13 cellular contexts compared by ENCODE assay signal in the genomic region with DNA sequence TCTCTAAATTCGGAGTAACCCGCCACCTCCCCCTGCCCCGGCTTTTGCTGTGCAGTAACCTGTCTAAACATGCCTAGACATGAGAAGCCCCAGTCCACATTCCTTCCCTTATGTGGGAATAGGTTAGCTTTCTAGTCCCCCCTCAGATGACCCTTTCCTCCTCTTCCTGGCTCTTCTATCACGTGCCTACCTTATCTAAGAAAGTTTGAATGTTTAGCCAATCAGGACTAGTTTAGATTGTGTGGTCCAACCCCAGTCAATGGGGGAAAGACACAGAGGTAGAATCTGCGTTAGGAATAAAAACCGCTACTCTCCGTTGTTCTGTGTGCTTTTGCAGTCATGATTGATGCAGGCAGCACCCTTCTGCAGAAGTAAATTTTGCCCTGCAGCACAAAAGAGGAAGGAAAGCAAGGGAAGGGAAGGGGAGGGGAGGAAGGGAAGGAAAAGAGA.
DNase-seq lines count a peak whose midpoint lies in the region; ATAC-seq, FAIRE-seq and TF ChIP-seq lines count a peak whose summit lies in the region.
"Had no signal": no experiment of that assay in that cellular context is flagged by ENCODE, and none has a peak within 500 bp of the region (broad histone marks: within the 10 kb centered on the region; RNA-seq: fewer than 3 reads in every experiment).

No MANE protein-coding gene starts in this region.

- no peaks in the 10 kb centered on the region for H3K36me3 ChIP-seq in left ventricle myocardium inferior

- ATAC-seq in left ventricle myocardium superior (no peak), foreskin keratinocyte (peak; percentile 44)
- ATAC-seq: stimulated activated naive CD8-positive, alpha-beta T cell treated with anti-CD3 and anti-CD28 coated beads, Interleukin-15, amount 100 ng/mL, for 72 hours had no signal

- no peaks in the 10 kb centered on the region for H3K36me3 Mint-ChIP-seq in activated T-helper 2 cell treated with anti-CD3 and anti-CD28 coated beads, Interferon-gamma antibody, Interleukin-2, Interleukin-4, amounts not matched to agents 10 μg/mL and 5 μg/mL and 100 μg/mL, durations not matched to agents 14 hours and 24 hours and 36 hours (ENCODE audit: low read depth)

- no peak overlapping the region for H3K4me3 ChIP-seq in left ventricle myocardium inferior

- no peaks in the 10 kb centered on the region for H3K27me3 Mint-ChIP-seq in activated T-helper 2 cell treated with anti-CD3 and anti-CD28 coated beads, Interferon-gamma antibody, Interleukin-2, Interleukin-4, amounts not matched to agents 10 μg/mL and 5 μg/mL and 100 μg/mL, durations not matched to agents 14 hours and 24 hours and 36 hours (ENCODE audit: low read depth)

- peaks cover 29% of the 10 kb centered on the region for H3K4me1 Mint-ChIP-seq in activated T-helper 2 cell treated with anti-CD3 and anti-CD28 coated beads, Interferon-gamma antibody, Interleukin-2, Interleukin-4, amounts not matched to agents 10 μg/mL and 5 μg/mL and 100 μg/mL, durations not matched to agents 14 hours and 24 hours and 36 hours (ENCODE audit: low read depth)

- no peaks in the 10 kb centered on the region for H3K9me3 ChIP-seq in left ventricle myocardium inferior (replicated peaks)

- intact Hi-C loops in left ventricle myocardium inferior (cut with micrococcal nuclease), result no loop called here
- intact Hi-C loops in left ventricle myocardium superior (cut with micrococcal nuclease), result no loop called here
- intact Hi-C loops in activated T-helper 2 cell treated with anti-CD3 and anti-CD28 coated beads, Interferon-gamma antibody, Interleukin-2, Interleukin-4, amounts not matched to agents 10 μg/mL and 5 μg/mL and 100 μg/mL, durations not matched to agents 14 hours and 24 hours and 36 hours (cut with micrococcal nuclease), result no loop called here

- peaks cover 76% of the 10 kb centered on the region for H3K4me1 ChIP-seq in left ventricle myocardium inferior
- H3K4me1 ChIP-seq in foreskin keratinocyte, result peaks cover 23% of the 10 kb centered on the region

- no peak for DNase-seq in left ventricle myocardium inferior
- no peak for DNase-seq in left ventricle myocardium superior
- DNase-seq in SKM-1 (lab: John Stamatoyannopoulos, UW; ENCODE audit: unreplicated experiment), result peak; percentile 75
- DNase-seq in foreskin keratinocyte, result peak; percentile 64 to 70
- no peak for DNase-seq in nucleus accumbens (lab: John Stamatoyannopoulos, UW)
- no peak for DNase-seq in Ammon's horn (ENCODE audit: low spot score)
- DNase-seq in activated T-helper 2 cell treated with anti-CD3 and anti-CD28 coated beads, Interferon-gamma antibody, Interleukin-2, Interleukin-4, amounts not matched to agents 10 μg/mL and 5 μg/mL and 100 μg/mL, durations not matched to agents 14 hours and 24 hours and 36 hours (ENCODE audit: low spot score), result no peak
- no peak for DNase-seq in frontal cortex (ENCODE audit: low spot score in 2 of 2)
- DNase-seq: activated CD4-positive, alpha-beta T cell treated with anti-CD3 and anti-CD28 coated beads, Interleukin-2, amount 10 ng/mL, durations not matched to agents 24 days and 14 days; activated gamma-delta T cell; EL; stimulated activated CD4-positive, alpha-beta T cell treated with anti-CD3 and anti-CD28 coated beads, Interleukin-2, amount 100 ng/mL, for 24 hours; stimulated activated naive CD8-positive, alpha-beta T cell treated with anti-CD3 and anti-CD28 coated beads, Interleukin-15, amount 100 ng/mL, for 72 hours had no signal

- no peak overlapping the region for H3K27ac Mint-ChIP-seq in activated T-helper 2 cell treated with anti-CD3 and anti-CD28 coated beads, Interferon-gamma antibody, Interleukin-2, Interleukin-4, amounts not matched to agents 10 μg/mL and 5 μg/mL and 100 μg/mL, durations not matched to agents 14 hours and 24 hours and 36 hours
- H3K27ac Mint-ChIP-seq: activated CD4-positive, alpha-beta T cell treated with anti-CD3 and anti-CD28 coated beads, Interleukin-2, amount 10 ng/mL, durations not matched to agents 24 days and 14 days; stimulated activated naive CD8-positive, alpha-beta T cell treated with anti-CD3 and anti-CD28 coated beads, Interleukin-15, amount 100 ng/mL, for 72 hours had no signal

- peak overlapping the region; percentile 87 for H3K27ac ChIP-seq in left ventricle myocardium inferior (replicated peaks)
- no peak overlapping the region for H3K27ac ChIP-seq in foreskin keratinocyte

- no peak overlapping the region for H3K4me3 Mint-ChIP-seq in activated T-helper 2 cell treated with anti-CD3 and anti-CD28 coated beads, Interferon-gamma antibody, Interleukin-2, Interleukin-4, amounts not matched to agents 10 μg/mL and 5 μg/mL and 100 μg/mL, durations not matched to agents 14 hours and 24 hours and 36 hours (ENCODE audit: low read depth)
- H3K4me3 Mint-ChIP-seq: activated CD4-positive, alpha-beta T cell treated with anti-CD3 and anti-CD28 coated beads, Interleukin-2, amount 10 ng/mL, durations not matched to agents 24 days and 14 days; stimulated activated naive CD8-positive, alpha-beta T cell treated with anti-CD3 and anti-CD28 coated beads, Interleukin-15, amount 100 ng/mL, for 72 hours had no signal

- H3K27me3 ChIP-seq in left ventricle myocardium inferior (ENCODE audit: low read depth) (no peaks in the 10 kb centered on the region), foreskin keratinocyte (no peaks in the 10 kb centered on the region)

- no peak for FAIRE-seq in frontal cortex (lab: Jason Lieb, UNC)

- TF ChIP-seq CTCF in left ventricle myocardium inferior (IDR thresholded peaks at IDR 0.05; ENCODE audit: borderline replicate concordance) (no peak), foreskin keratinocyte (conservative IDR thresholded peaks at IDR 0.05) (no peak)

- H3K9me3 Mint-ChIP-seq in activated T-helper 2 cell treated with anti-CD3 and anti-CD28 coated beads, Interferon-gamma antibody, Interleukin-2, Interleukin-4, amounts not matched to agents 10 μg/mL and 5 μg/mL and 100 μg/mL, durations not matched to agents 14 hours and 24 hours and 36 hours, result no peaks in the 10 kb centered on the region
- H3K9me3 Mint-ChIP-seq: activated CD4-positive, alpha-beta T cell treated with anti-CD3 and anti-CD28 coated beads, Interleukin-2, amount 10 ng/mL, durations not matched to agents 24 days and 14 days; stimulated activated naive CD8-positive, alpha-beta T cell treated with anti-CD3 and anti-CD28 coated beads, Interleukin-15, amount 100 ng/mL, for 72 hours had no signal

Comparison
In these comparisons a context has a peak if more than half of its experiments do, and no peak if none do; other contexts are left out.
1. DNase-seq: peak in SKM-1 (single experiment) and foreskin keratinocyte (2 of 2); none in left ventricle myocardium inferior (single experiment), left ventricle myocardium superior (single experiment), nucleus accumbens (0 of 56), Ammon's horn (single experiment), activated T-helper 2 cell treated with anti-CD3 and anti-CD28 coated beads, Interferon-gamma antibody, Interleukin-2, Interleukin-4, amounts not matched to agents 10 μg/mL and 5 μg/mL and 100 μg/mL, durations not matched to agents 14 hours and 24 hours and 36 hours (single experiment) and frontal cortex (0 of 2).